8 cellular contexts compared by ENCODE assay signal in the genomic region with DNA sequence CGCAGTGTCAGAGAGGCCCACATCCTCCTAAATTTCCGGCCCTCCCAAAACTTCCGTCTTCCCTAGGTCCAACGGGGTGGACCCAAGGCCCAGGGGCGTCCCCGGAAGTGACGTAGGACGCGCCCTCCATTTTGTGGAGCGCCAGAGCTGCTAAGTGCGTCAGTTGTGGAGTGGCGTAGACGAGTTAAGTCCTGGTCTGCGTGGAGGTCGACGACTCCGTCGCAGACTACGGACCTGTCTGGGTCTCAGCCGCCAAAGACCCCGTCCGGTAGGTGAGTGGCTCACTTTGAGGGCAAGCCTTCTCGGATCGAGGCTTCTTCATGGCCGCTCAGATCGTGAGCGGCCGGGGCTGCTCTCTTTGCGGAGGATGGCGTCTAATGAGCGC. TPM values are rescaled to one million over a fixed set of nuclear protein-coding genes. Genes with fewer than 3 reads are reported as not detected.
DNase-seq lines count a peak whose midpoint lies in the region; ATAC-seq and TF ChIP-seq lines count a peak whose summit lies in the region.

Gene SRSF5, plus strand, starts transcription at position 159 of the 385 bp plus-strand sequence. CDS start 1,015 bp downstream, outside the sequence.

- no peaks in the 10 kb centered on the region for H3K27me3 ChIP-seq in left lung

- ATAC-seq in GM19395 (IDR thresholded peaks at IDR 0.05; ENCODE audit: unreplicated experiment) (peak; percentile 83), HG03565 (IDR thresholded peaks at IDR 0.05; ENCODE audit: unreplicated experiment) (peak; percentile 63), left lung (peak; percentile 95)

- no peaks in the 10 kb centered on the region for H3K9me3 ChIP-seq in left lung

- peak; percentile 79 for DNase-seq in NCI-H774 (lab: John Stamatoyannopoulos, UW)
- DNase-seq in activated CD4-positive, alpha-beta T cell treated with anti-CD3 and anti-CD28 coated beads, Interleukin-2, amount 50 U/mL, for 4 hours = peak; percentile 87 to 90
- peak; percentile 98 for DNase-seq in dermis blood vessel endothelial cell
- peak; percentile 96 to 98 for DNase-seq in left lung
- peak; percentile 87 to 91 for DNase-seq in stimulated activated CD4-positive, alpha-beta T cell treated with anti-CD3 and anti-CD28 coated beads, Interleukin-2, amount 100 ng/mL, for 48 hours

- peaks cover 14 to 46% of the 10 kb centered on the region in 2 donors for H3K4me1 ChIP-seq in left lung

- TF ChIP-seq CTCF in C4-2B (conservative IDR thresholded peaks at IDR 0.05) = no peak
- no peak for TF ChIP-seq CTCF in left lung (IDR thresholded peaks at IDR 0.05)

- intact Hi-C loops in left lung (cut with DNase I) = no loop called here

- peaks cover 7 to 42% of the 10 kb centered on the region in 2 donors for H3K36me3 ChIP-seq in left lung

- H3K27ac ChIP-seq in C4-2B = peak within 1 kb of the TSS; percentile 99
- H3K27ac ChIP-seq in left lung = peak within 1 kb of the TSS; percentile 100

- peak within 1 kb of the TSS; percentile 81 to 90 for H3K4me3 ChIP-seq in left lung

RNA-seq across cellular contexts. Expression of gene SRSF5, which starts in this region (rescaled TPM):
- 155 and 195 TPM in 2 replicates for total RNA-seq in dermis blood vessel endothelial cell
- total RNA-seq in left lung = 100 to 1,000 TPM; 188 to 199 TPM

Comparison
In these comparisons a context has a peak if more than half of its experiments do, and no peak if none do; other contexts are left out.
1. Peak in every context shown above with its lines: DNase-seq, ATAC-seq, H3K4me3 ChIP-seq and H3K27ac ChIP-seq.